22 cellular contexts compared by ENCODE assay signal in genomic region chr10:66362522-66362921, GRCh38.
"Had no signal": no experiment of that assay in that cellular context is flagged by ENCODE, and none has a peak within 500 bp of the region (broad histone marks: within the 10 kb centered on the region; RNA-seq: fewer than 3 reads in every experiment).

No MANE protein-coding gene starts in this region.

- DNase-seq: KBM-7, MG63, NCI-H1092 treated with DMSO at 0.1 percent for 48 hours, NCI-H1436, NCI-H187, NCI-H2029, NCI-H2081 treated with DMSO at 0.1 percent for 48 hours, NCI-H2171, NCI-H226, NCI-H446, NCI-H510A, NCI-H524 treated with DMSO at 0.1 percent for 48 hours, NCI-H69, NCI-H774, PC-9, Peyer's patch, SIG-M5, SW 1271, T-cell had no signal

- ATAC-seq: Right ventricle myocardium inferior, T-cell had no signal

- H3K4me1 ChIP-seq: Peyer's patch, SJSA1 had no signal

- H3K36me3 ChIP-seq: MG63, Peyer's patch, SJSA1 had no signal

- H3K9me3 ChIP-seq: MG63, Peyer's patch had no signal

- H2AFZ ChIP-seq: PC-9 had no signal

- H3K27me3 ChIP-seq: MG63, Peyer's patch, SJSA1 had no signal

- H3K27ac ChIP-seq: PC-9, Peyer's patch, SJSA1, SK-N-MC had no signal

- H3K4me2 ChIP-seq: PC-9 had no signal

- H3K4me3 ChIP-seq: MG63, PC-9, Peyer's patch, SJSA1, SK-N-MC had no signal
